11 cellular contexts compared by ENCODE assay signal in the genomic region with DNA sequence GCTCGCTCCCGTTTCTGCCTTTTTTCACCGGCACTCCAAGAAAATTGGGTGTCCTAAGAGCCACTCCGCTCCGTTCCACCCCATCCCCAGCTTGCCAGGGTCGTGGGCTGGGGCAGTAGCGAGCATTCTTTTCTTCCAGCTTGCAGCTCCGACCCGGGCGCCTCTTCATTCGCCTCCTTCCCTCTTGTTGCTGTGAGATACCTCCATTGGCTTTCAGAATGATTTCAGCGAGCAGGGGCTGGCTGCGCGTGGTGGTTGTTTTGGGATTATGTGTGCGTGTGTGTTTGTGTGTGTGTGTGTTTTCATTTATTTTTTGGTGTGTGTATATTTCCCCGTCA. TPM values are rescaled to one million over a fixed set of nuclear protein-coding genes. Genes with fewer than 3 reads are reported as not detected.
DNase-seq lines count a peak whose midpoint lies in the region; ATAC-seq and TF ChIP-seq lines count a peak whose summit lies in the region.
"Had no signal": no experiment of that assay in that cellular context is flagged by ENCODE, and none has a peak within 500 bp of the region (broad histone marks: within the 10 kb centered on the region; RNA-seq: fewer than 3 reads in every experiment).

No MANE protein-coding gene starts in this region.

- H3K27me3 Mint-ChIP-seq in activated naive CD4-positive, alpha-beta T cell treated with anti-CD3 and anti-CD28 coated beads for 36 hours (ENCODE audit: low read depth): peaks cover 74% of the 10 kb centered on the region
- H3K27me3 Mint-ChIP-seq in stimulated activated naive CD8-positive, alpha-beta T cell treated with anti-CD3 and anti-CD28 coated beads, Interleukin-15, amount 100 ng/mL, for 72 hours: peaks cover 100% of the 10 kb centered on the region
- H3K27me3 Mint-ChIP-seq in MCF 10A (ENCODE audit: insufficient read depth, unreplicated experiment): no peaks in the 10 kb centered on the region

- BruUV-seq in MCF 10A (replicated peaks; lab: Mats Ljungman, UMichigan): no TSS peak

- ATAC-seq in stimulated activated naive CD8-positive, alpha-beta T cell treated with anti-CD3 and anti-CD28 coated beads, Interleukin-15, amount 100 ng/mL, for 72 hours: no peak
- no peak for ATAC-seq in HG02642 (IDR thresholded peaks at IDR 0.05; ENCODE audit: poor library complexity, unreplicated experiment)

- DNase-seq in activated naive CD4-positive, alpha-beta T cell treated with anti-CD3 and anti-CD28 coated beads for 36 hours: no peak
- DNase-seq in activated naive CD4-positive, alpha-beta T cell (lab: John Stamatoyannopoulos, UW): no peak
- peak; percentile 73 for DNase-seq in NCI-H69 (lab: John Stamatoyannopoulos, UW)
- DNase-seq in islet precursor cell: peak; percentile 51
- DNase-seq in stimulated activated naive CD8-positive, alpha-beta T cell treated with anti-CD3 and anti-CD28 coated beads, Interleukin-15, amount 100 ng/mL, for 72 hours: no peak
- DNase-seq in MCF 10A (ENCODE audit: unreplicated experiment): no peak
- DNase-seq in stimulated activated CD4-positive, alpha-beta T cell treated with anti-CD3 and anti-CD28 coated beads, Interleukin-4, amount 100 ng/mL, for 1 hour: no peak
- DNase-seq: NCI-H1092 treated with DMSO at 0.1 percent for 48 hours, OCI-M1 had no signal

- CTCF ChIA-PET in activated naive CD4-positive, alpha-beta T cell treated with anti-CD3 and anti-CD28 coated beads for 36 hours (lab: Charles Lee): no interaction called here
- CTCF ChIA-PET in MCF 10A (lab: Yijun Ruan, JAX): no interaction called here

- H3K4me3 Mint-ChIP-seq in activated naive CD4-positive, alpha-beta T cell treated with anti-CD3 and anti-CD28 coated beads for 36 hours: peak overlapping the region; percentile 29
- peak overlapping the region; percentile 21 to 59 for H3K4me3 Mint-ChIP-seq in stimulated activated naive CD8-positive, alpha-beta T cell treated with anti-CD3 and anti-CD28 coated beads, Interleukin-15, amount 100 ng/mL, for 72 hours
- no peak overlapping the region for H3K4me3 Mint-ChIP-seq in MCF 10A (ENCODE audit: unreplicated experiment)

- peaks cover 24% of the 10 kb centered on the region for H3K4me1 Mint-ChIP-seq in activated naive CD4-positive, alpha-beta T cell treated with anti-CD3 and anti-CD28 coated beads for 36 hours (ENCODE audit: low read depth)
- H3K4me1 Mint-ChIP-seq in stimulated activated naive CD8-positive, alpha-beta T cell treated with anti-CD3 and anti-CD28 coated beads, Interleukin-15, amount 100 ng/mL, for 72 hours: peaks cover 46% of the 10 kb centered on the region
- H3K4me1 Mint-ChIP-seq in MCF 10A (ENCODE audit: insufficient read depth, unreplicated experiment): no peaks in the 10 kb centered on the region

- no peak for TF ChIP-seq CTCF in MCF 10A (IDR thresholded peaks at IDR 0.05; ENCODE audit: unreplicated experiment)

- no peaks in the 10 kb centered on the region for H3K9me3 Mint-ChIP-seq in activated naive CD4-positive, alpha-beta T cell treated with anti-CD3 and anti-CD28 coated beads for 36 hours
- no peaks in the 10 kb centered on the region for H3K9me3 Mint-ChIP-seq in stimulated activated naive CD8-positive, alpha-beta T cell treated with anti-CD3 and anti-CD28 coated beads, Interleukin-15, amount 100 ng/mL, for 72 hours
- no peaks in the 10 kb centered on the region for H3K9me3 Mint-ChIP-seq in MCF 10A (ENCODE audit: unreplicated experiment)

- intact Hi-C loops in activated naive CD4-positive, alpha-beta T cell treated with anti-CD3 and anti-CD28 coated beads for 36 hours (cut with micrococcal nuclease): loop anchor here (2.0 kb wide), 1 partner anchor 25 kb away; no protein-coding TSS in a partner anchor
- intact Hi-C loops in MCF 10A (cut with micrococcal nuclease): no loop called here

- POLR2A ChIA-PET in MCF 10A (lab: Yijun Ruan, JAX): interaction anchor here (0.6 to 0.7 kb wide), 2 partner anchors 8 to 495 kb away, joined by 3 read pairs; no protein-coding TSS in a partner anchor

- no peak overlapping the region for H3K27ac Mint-ChIP-seq in activated naive CD4-positive, alpha-beta T cell treated with anti-CD3 and anti-CD28 coated beads for 36 hours
- H3K27ac Mint-ChIP-seq in stimulated activated naive CD8-positive, alpha-beta T cell treated with anti-CD3 and anti-CD28 coated beads, Interleukin-15, amount 100 ng/mL, for 72 hours: no peak overlapping the region
- no peak overlapping the region for H3K27ac Mint-ChIP-seq in MCF 10A (ENCODE audit: low read depth, unreplicated experiment)

- no peaks in the 10 kb centered on the region for H3K36me3 Mint-ChIP-seq in activated naive CD4-positive, alpha-beta T cell treated with anti-CD3 and anti-CD28 coated beads for 36 hours (ENCODE audit: low read depth)
- H3K36me3 Mint-ChIP-seq in MCF 10A (ENCODE audit: insufficient read depth, unreplicated experiment): peaks cover 5% of the 10 kb centered on the region

RNA-seq across cellular contexts. Expression of a gene that starts 1.2 kb away (rescaled TPM):
- total RNA-seq in activated naive CD4-positive, alpha-beta T cell treated with anti-CD3 and anti-CD28 coated beads for 36 hours: not detected
- not detected in 2 replicates for total RNA-seq in MCF 10A (2022)
- total RNA-seq: HT1080 had no signal

RNA-seq across cellular contexts. Expression of a gene that starts 6.9 kb away (rescaled TPM):
- not detected for total RNA-seq in activated naive CD4-positive, alpha-beta T cell treated with anti-CD3 and anti-CD28 coated beads for 36 hours
- total RNA-seq in MCF 10A (2022): not detected in 2 replicates
- total RNA-seq: HT1080 had no signal

RNA-seq across cellular contexts. Expression of a gene that starts 28.8 kb away (rescaled TPM):
- total RNA-seq in activated naive CD4-positive, alpha-beta T cell treated with anti-CD3 and anti-CD28 coated beads for 36 hours: not detected
- total RNA-seq in MCF 10A (2022): not detected in 2 replicates

RNA-seq across cellular contexts. Expression of a gene that starts 30.2 kb away (rescaled TPM):
- not detected for total RNA-seq in activated naive CD4-positive, alpha-beta T cell treated with anti-CD3 and anti-CD28 coated beads for 36 hours
- not detected in 2 replicates for total RNA-seq in MCF 10A (2022)
- total RNA-seq: HT1080 had no signal

RNA-seq across cellular contexts. Expression of a gene that starts 35.8 kb away (rescaled TPM):
- not detected for total RNA-seq in activated naive CD4-positive, alpha-beta T cell treated with anti-CD3 and anti-CD28 coated beads for 36 hours
- not detected in 2 replicates for total RNA-seq in MCF 10A (2022)

Comparison
In these comparisons a context has a peak if more than half of its experiments do, and no peak if none do; other contexts are left out.
1. DNase-seq: peak in NCI-H69 (single experiment) and islet precursor cell (single experiment); none in activated naive CD4-positive, alpha-beta T cell treated with anti-CD3 and anti-CD28 coated beads for 36 hours (single experiment), activated naive CD4-positive, alpha-beta T cell (0 of 4), stimulated activated naive CD8-positive, alpha-beta T cell treated with anti-CD3 and anti-CD28 coated beads, Interleukin-15, amount 100 ng/mL, for 72 hours (0 of 2), MCF 10A (single experiment) and stimulated activated CD4-positive, alpha-beta T cell treated with anti-CD3 and anti-CD28 coated beads, Interleukin-4, amount 100 ng/mL, for 1 hour (single experiment).